In the genomic region with DNA sequence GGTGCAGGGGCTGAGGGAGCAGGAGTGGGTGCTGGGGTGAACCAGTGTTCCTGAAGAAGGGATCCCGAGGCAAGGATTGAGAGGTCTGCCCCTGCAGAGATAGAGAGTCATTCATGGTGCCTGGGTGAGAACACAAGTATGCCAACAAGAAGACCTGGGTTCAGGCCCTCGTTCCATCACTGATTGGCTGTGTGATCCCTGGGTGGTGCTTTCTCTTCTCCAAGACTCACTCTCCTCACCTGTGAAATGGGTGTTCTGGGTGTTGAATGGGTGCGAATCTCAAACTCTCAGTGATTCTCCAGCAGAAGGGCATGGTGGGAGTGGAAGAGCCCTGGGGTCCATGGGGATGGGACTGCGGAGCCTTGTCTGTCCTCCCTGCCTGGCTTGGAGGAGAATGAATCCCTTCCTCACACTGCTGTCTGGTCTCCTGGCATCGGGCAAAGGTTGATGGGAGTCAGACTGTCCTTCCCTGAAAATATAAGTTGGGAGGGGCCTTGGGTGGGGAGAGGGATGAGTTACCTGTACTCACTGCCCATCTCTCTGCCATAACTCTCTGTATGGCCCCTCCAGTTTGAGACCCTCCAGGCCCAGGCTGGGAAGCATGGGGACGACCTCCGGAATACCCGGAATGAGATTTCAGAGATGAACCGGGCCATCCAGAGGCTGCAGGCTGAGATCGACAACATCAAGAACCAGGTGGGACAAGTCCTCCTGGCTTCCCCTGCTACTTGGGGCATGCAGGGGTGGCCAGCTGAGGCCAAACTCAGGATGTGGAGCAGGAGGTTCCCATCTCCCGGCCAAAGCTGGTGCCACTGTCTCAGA, we compare ENCODE assay signal across 20 cellular contexts. TPM values are rescaled to one million over a fixed set of nuclear protein-coding genes. Genes with fewer than 3 reads are reported as not detected.
DNase-seq lines count a peak whose midpoint lies in the region; ATAC-seq and TF ChIP-seq lines count a peak whose summit lies in the region.
"Had no signal": no experiment of that assay in that cellular context is flagged by ENCODE, and none has a peak within 500 bp of the region (broad histone marks: within the 10 kb centered on the region; RNA-seq: fewer than 3 reads in every experiment).

No MANE protein-coding gene starts in this region.

- peak overlapping the region in 1 of 11 experiments; percentile 70; a peak in 1 of 22 replicates for H3K9ac ChIP-seq in BLaER1 treated with 17β-estradiol and CSF1 and Interleukin-3, amounts not matched to agents 10 nM and 100 nM
- no peak overlapping the region for H3K9ac ChIP-seq in trophoblast cell (ENCODE audit: low read length)

- peak overlapping the region; percentile 69 to 94 (median 87); a peak in 20 of 22 replicates for H3K4me2 ChIP-seq in BLaER1 treated with 17β-estradiol and CSF1 and Interleukin-3, amounts not matched to agents 10 nM and 100 nM
- no peak overlapping the region for H3K4me2 ChIP-seq in trophoblast cell (ENCODE audit: low read length)

- H3K79me1 ChIP-seq in trophoblast cell (ENCODE audit: low read length): peaks cover 3% of the 10 kb centered on the region

- no peak overlapping the region for H2BK120ac ChIP-seq in trophoblast cell (ENCODE audit: insufficient read depth, low read length, poor library complexity)

- no CpG with 5 or more reads among the region's 11 CpGs for WGBS in trophoblast cell (ENCODE audit: extremely low coverage, insufficient coverage, insufficient read length)

- TF ChIP-seq POLR2A in breast epithelium (IDR thresholded peaks at IDR 0.05): no peak

- DNase-seq in GM20000 (ENCODE audit: low spot score) (peak; percentile 13), breast epithelium (ENCODE audit: low spot score in 2 of 2) (peak in 1 of 2 donors; percentile 27), trophoblast cell (peak in 1 of 2 donors; percentile 7), AML-193 (lab: John Stamatoyannopoulos, UW) (no peak), BE2C (no peak)
- DNase-seq: activated CD8-positive, alpha-beta memory T cell treated with anti-CD3 and anti-CD28 coated beads for 24 hours; amniotic stem cell; cerebellar nuclear complex; effector CD8-positive, alpha-beta T cell; H7; immature natural killer cell; NCI-H187; Right ventricle myocardium superior; stimulated activated CD4-positive, alpha-beta T cell treated with anti-CD3 and anti-CD28 coated beads, Interleukin-2, amount 100 ng/mL, for 48 hours had no signal

- H3K14ac ChIP-seq in trophoblast cell (ENCODE audit: low read length): no peak overlapping the region

- no peaks in the 10 kb centered on the region for H4K20me1 ChIP-seq in BLaER1 treated with 17β-estradiol and CSF1 and Interleukin-3, amounts not matched to agents 10 nM and 100 nM

- intact Hi-C loops in breast epithelium (cut with DNase I; ENCODE audit: low total_unique reads): no loop called here

- H4K8ac ChIP-seq in trophoblast cell (ENCODE audit: low read depth, low read length): no peak overlapping the region

- H2AFZ ChIP-seq in trophoblast cell (ENCODE audit: insufficient read depth, low read length, poor library complexity): no peak overlapping the region

- peak overlapping the region in 8 of 11 experiments; percentile 65 to 94 (median 82); a peak in 9 of 22 replicates for H3K27ac ChIP-seq in BLaER1 treated with 17β-estradiol and CSF1 and Interleukin-3, amounts not matched to agents 10 nM and 100 nM
- H3K27ac ChIP-seq in breast epithelium (peak overlapping the region; percentile 97 to 98), trophoblast cell (ENCODE audit: low read depth, low read length) (no peak overlapping the region)

- H3K23ac ChIP-seq in trophoblast cell (ENCODE audit: low read length): no peak overlapping the region

- H3K27me3 ChIP-seq in BLaER1 treated with 17β-estradiol and CSF1 and Interleukin-3, amounts not matched to agents 10 nM and 100 nM: no peaks in the 10 kb centered on the region
- H3K27me3 ChIP-seq in breast epithelium (no peaks in the 10 kb centered on the region), trophoblast cell (ENCODE audit: insufficient read depth, low read length) (no peaks in the 10 kb centered on the region), BE2C (no peaks in the 10 kb centered on the region)
- H3K27me3 ChIP-seq: MG63 had no signal

- no peak overlapping the region for H4K12ac ChIP-seq in trophoblast cell (ENCODE audit: low read depth, low read length)

- H4K91ac ChIP-seq in trophoblast cell (ENCODE audit: low read depth, low read length): no peak overlapping the region

- TF ChIP-seq CTCF in GM20000 (IDR thresholded peaks at IDR 0.05; ENCODE audit: extremely low read depth, missing control alignments) (no peak), breast epithelium (IDR thresholded peaks at IDR 0.05) (no peak), BE2C (IDR thresholded peaks at IDR 0.05; ENCODE audit: low read depth, low read length) (no peak)

- H3K79me2 ChIP-seq in trophoblast cell (ENCODE audit: control insufficient read depth, insufficient read depth, low read length, poor library complexity): no peaks in the 10 kb centered on the region

- peak overlapping the region; percentile 18 for H3K18ac ChIP-seq in trophoblast cell (ENCODE audit: low read length)

- ATAC-seq in HG03135 (IDR thresholded peaks at IDR 0.05; ENCODE audit: unreplicated experiment): no peak
- ATAC-seq: activated T-helper 17 cell treated with anti-CD3 and anti-CD28 coated beads, Interleukin-2, amount 50 U/mL, for 72 hours had no signal

- no peak overlapping the region for H3K4me3 ChIP-seq in BLaER1 treated with 17β-estradiol and CSF1 and Interleukin-3, amounts not matched to agents 10 nM and 100 nM
- H3K4me3 ChIP-seq in breast epithelium (no peak overlapping the region), trophoblast cell (ENCODE audit: low read depth, low read length) (no peak overlapping the region), BE2C (ENCODE audit: low read depth, low read length) (no peak overlapping the region)
- H3K4me3 ChIP-seq: lung, MG63 had no signal

- peak overlapping the region; percentile 7 for H2BK12ac ChIP-seq in trophoblast cell (ENCODE audit: low read length)

- peaks cover 28 to 48% (median 38%) of the 10 kb centered on the region in 10 experiments for H3K4me1 ChIP-seq in BLaER1 treated with 17β-estradiol and CSF1 and Interleukin-3, amounts not matched to agents 10 nM and 100 nM
- H3K4me1 ChIP-seq in breast epithelium (peaks cover 23 to 46% of the 10 kb centered on the region in 2 donors), trophoblast cell (ENCODE audit: control insufficient read depth in 1 of 2, insufficient read depth in 2 of 2, low read length in 2 of 2) (peaks cover 25 to 47% of the 10 kb centered on the region in 2 experiments), BE2C (peaks cover 27% of the 10 kb centered on the region)

- H3K9me3 ChIP-seq in BLaER1 treated with 17β-estradiol and CSF1 and Interleukin-3, amounts not matched to agents 10 nM and 100 nM (replicated peaks in 1 of 11): no peaks in the 10 kb centered on the region
- no peaks in the 10 kb centered on the region for H3K9me3 ChIP-seq in breast epithelium
- H3K9me3 ChIP-seq in trophoblast cell (ENCODE audit: insufficient read depth, low read depth, low read length): peaks cover 4% of the 10 kb centered on the region
- H3K9me3 ChIP-seq in BE2C: no peaks in the 10 kb centered on the region
- H3K9me3 ChIP-seq: MG63 had no signal

- H2BK5ac ChIP-seq in trophoblast cell (ENCODE audit: low read depth, low read length, poor library complexity): no peak overlapping the region

- no peak overlapping the region for H3K4ac ChIP-seq in trophoblast cell (ENCODE audit: low read depth, low read length)

- no peak overlapping the region for H2AK5ac ChIP-seq in trophoblast cell (ENCODE audit: low read length)

- H3K36me3 ChIP-seq in BLaER1 treated with 17β-estradiol and CSF1 and Interleukin-3, amounts not matched to agents 10 nM and 100 nM: no peaks in the 10 kb centered on the region
- H3K36me3 ChIP-seq in breast epithelium (no peaks in the 10 kb centered on the region), trophoblast cell (ENCODE audit: control insufficient read depth in 1 of 2, insufficient read depth in 2 of 2, low read length in 2 of 2) (peaks cover 70 to 80% of the 10 kb centered on the region in 2 experiments), BE2C (no peaks in the 10 kb centered on the region)

RNA-seq across cellular contexts. Expression of gene KRT7, which starts 9.6 kb away (rescaled TPM):
- 1,000 to 10,000 TPM in 1 of 3 donors, 100 to 1,000 TPM in 1, 1 to 10 TPM in 1; 4.2 to 1,051 (median 358) TPM for total RNA-seq in breast epithelium
- 666 and 746 TPM in 2 replicates for polyA plus RNA-seq in trophoblast cell (2013)
- polyA plus RNA-seq in BE2C (2012; ENCODE audit: insufficient read depth, insufficient read length, low read depth): 1.7 TPM
- polyA plus RNA-seq: immature natural killer cell had no signal

RNA-seq across cellular contexts. Expression of gene KRT86, which starts 31.8 kb away (rescaled TPM):
- 1 to 10 TPM in 1 of 3 donors, under 1 TPM in 1, not detected in 1; 0.66 to 2.2 TPM for total RNA-seq in breast epithelium
- 0.10 and 0.14 TPM in 2 replicates for polyA plus RNA-seq in trophoblast cell (2013)
- 0.57 TPM for polyA plus RNA-seq in BE2C (2012; ENCODE audit: insufficient read depth, insufficient read length, low read depth)
- total RNA-seq: H7, Right ventricle myocardium superior had no signal

RNA-seq across cellular contexts. Expression of gene KRT81, which starts 48.7 kb away (rescaled TPM):
- 10 to 100 TPM in 1 of 3 donors, 1 to 10 TPM in 1, not detected in 1; 3.6 to 29.9 TPM for total RNA-seq in breast epithelium
- polyA plus RNA-seq in trophoblast cell (2013): 0.10 and 0.15 TPM in 2 replicates
- 0.90 TPM for polyA plus RNA-seq in BE2C (2012; ENCODE audit: insufficient read depth, insufficient read length, low read depth)
- total RNA-seq: activated T-helper 17 cell treated with anti-CD3 and anti-CD28 coated beads, Interleukin-2, amount 50 U/mL, for 72 hours; H7; Right ventricle myocardium superior; T-helper 1 cell treated with Interleukin-12 subunit alpha and Interleukin-12 subunit beta and Interleukin-4 antibody, amounts not matched to agents 30 ng/mL and 1 ng/mL, for 36 hours had no signal

RNA-seq across cellular contexts. Expression of gene KRT80, which starts 50.8 kb away (rescaled TPM):
- 1 to 10 TPM in 2 of 3 donors, not detected in 1; 2.9 to 9.8 TPM for total RNA-seq in breast epithelium
- polyA plus RNA-seq in trophoblast cell (2013): 26.3 and 28.8 TPM in 2 replicates
- polyA plus RNA-seq in BE2C (2012; ENCODE audit: insufficient read depth, insufficient read length, low read depth): 0.52 TPM
- total RNA-seq: activated T-helper 17 cell treated with anti-CD3 and anti-CD28 coated beads, Interleukin-2, amount 50 U/mL, for 72 hours; H7; Right ventricle myocardium superior; T-helper 1 cell treated with Interleukin-12 subunit alpha and Interleukin-12 subunit beta and Interleukin-4 antibody, amounts not matched to agents 30 ng/mL and 1 ng/mL, for 36 hours had no signal
- polyA plus RNA-seq: immature natural killer cell had no signal
